ENCODE assay signal across 10 cellular contexts in the genomic region with DNA sequence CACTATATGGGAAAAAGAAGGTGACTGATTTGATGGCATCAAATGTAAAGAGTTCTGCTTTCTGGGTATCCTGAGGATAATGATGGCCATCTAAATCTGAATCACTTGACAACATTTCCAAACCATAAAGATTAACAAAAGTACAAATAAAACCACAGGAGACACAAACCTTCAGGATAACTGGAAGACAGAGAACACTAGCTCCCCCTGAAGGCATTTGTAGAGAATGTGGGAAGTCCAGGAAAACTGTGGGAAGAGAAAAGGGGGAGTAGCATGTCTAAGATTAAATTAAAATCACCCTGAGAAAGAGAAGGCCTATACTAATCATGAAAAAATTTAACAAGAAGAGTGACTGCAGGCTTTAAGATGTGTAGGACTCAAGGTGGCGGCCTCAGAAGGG.
DNase-seq lines count a peak whose midpoint lies in the region; ATAC-seq and TF ChIP-seq lines count a peak whose summit lies in the region.
"Had no signal": no experiment of that assay in that cellular context is flagged by ENCODE, and none has a peak within 500 bp of the region (broad histone marks: within the 10 kb centered on the region; RNA-seq: fewer than 3 reads in every experiment).

No MANE protein-coding gene starts in this region.

- H3K4me3 ChIP-seq in LNCaP clone FGC (ENCODE audit: low read depth, low read length) (no peak overlapping the region), cardiac fibroblast (replicated peaks in 1 of 2; ENCODE audit: low read depth in 2 of 2, low read length in 2 of 2) (no peak overlapping the region)
- H3K4me3 ChIP-seq: SK-N-MC had no signal

- DNase-seq in COLO829 (ENCODE audit: low spot score) (peak; percentile 7), LNCaP clone FGC (ENCODE audit: low read depth) (peak; percentile 7), cardiac fibroblast (ENCODE audit: low read depth in 2 of 2) (peak; percentile 39 to 52), medulla oblongata (ENCODE audit: extremely low spot score) (peak; percentile 40), left lobe of liver (ENCODE audit: low spot score) (no peak), COR-L47 (lab: John Stamatoyannopoulos, UW) (no peak), GM20000 (ENCODE audit: low spot score) (no peak)
- DNase-seq: KBM-7 had no signal

- TF ChIP-seq CTCF in LNCaP clone FGC (IDR thresholded peaks at IDR 0.05; ENCODE audit: control insufficient read depth, extremely low read depth, insufficient read depth) (peak; percentile 69), cardiac fibroblast (IDR thresholded peaks at IDR 0.05; ENCODE audit: low read depth, low read length) (peak; percentile 53), GM20000 (IDR thresholded peaks at IDR 0.05; ENCODE audit: extremely low read depth, missing control alignments) (no peak)

- ATAC-seq in left lobe of liver (no peak), GM18511 (IDR thresholded peaks at IDR 0.05; ENCODE audit: unreplicated experiment) (no peak)

Comparison
In these comparisons a context has a peak if more than half of its experiments do, and no peak if none do; other contexts are left out.
1. DNase-seq: peak in COLO829 (single experiment), LNCaP clone FGC (single experiment), cardiac fibroblast (2 of 2) and medulla oblongata (single experiment); none in left lobe of liver (single experiment), COR-L47 (single experiment) and GM20000 (single experiment).